15 cellular contexts compared by ENCODE assay signal in the genomic region with DNA sequence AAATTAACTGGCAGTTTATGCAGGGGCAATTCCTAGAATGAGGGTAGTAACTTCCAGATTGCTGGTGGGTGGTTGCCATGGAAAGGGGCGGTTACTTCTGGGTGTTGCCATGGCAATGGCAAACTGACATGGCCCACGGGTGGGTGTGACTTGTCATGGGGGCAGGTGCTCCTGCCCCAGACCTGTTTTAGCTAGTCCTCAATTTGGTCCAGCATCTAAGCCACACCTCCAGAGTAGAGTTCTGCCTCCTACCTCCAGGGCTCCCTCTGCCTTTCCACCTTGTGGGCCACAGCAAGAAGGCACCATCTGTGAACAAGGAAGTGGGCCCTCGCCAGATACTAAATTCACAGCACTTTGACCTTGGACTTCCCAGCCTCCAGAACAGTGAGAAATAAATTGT.
A peak's percentile ranks its signal among the peaks of the same experiment; 100 is the strongest.
DNase-seq lines count a peak whose midpoint lies in the region; ATAC-seq, FAIRE-seq and TF ChIP-seq lines count a peak whose summit lies in the region.
"Had no signal": no experiment of that assay in that cellular context is flagged by ENCODE, and none has a peak within 500 bp of the region (broad histone marks: within the 10 kb centered on the region; RNA-seq: fewer than 3 reads in every experiment).

No MANE protein-coding gene starts in this region.

- CTCF ChIA-PET in activated CD8-positive, alpha-beta T cell treated with anti-CD3 and anti-CD28 coated beads for 36 hours (lab: Charles Lee), result no interaction called here
- CTCF ChIA-PET in activated CD8-positive, alpha-beta T cell treated with anti-CD3 and anti-CD28 coated beads, Interleukin-2, amount 10 ng/mL, durations not matched to agents 7 days and 5 days (lab: Charles Lee), result no interaction called here

- H3K36me3 Mint-ChIP-seq in activated CD8-positive, alpha-beta T cell treated with anti-CD3 and anti-CD28 coated beads for 36 hours (ENCODE audit: low read depth), result no peaks in the 10 kb centered on the region
- H3K36me3 Mint-ChIP-seq in activated CD8-positive, alpha-beta T cell treated with anti-CD3 and anti-CD28 coated beads, Interleukin-2, amount 10 ng/mL, durations not matched to agents 7 days and 5 days (ENCODE audit: low read depth), result no peaks in the 10 kb centered on the region

- TF ChIP-seq CTCF in activated CD8-positive, alpha-beta T cell treated with anti-CD3 and anti-CD28 coated beads for 36 hours (IDR thresholded peaks at IDR 0.05), result no peak

- H3K27me3 Mint-ChIP-seq in activated CD8-positive, alpha-beta T cell treated with anti-CD3 and anti-CD28 coated beads for 36 hours, result peaks cover 1% of the 10 kb centered on the region
- no peaks in the 10 kb centered on the region for H3K27me3 Mint-ChIP-seq in activated CD8-positive, alpha-beta T cell treated with anti-CD3 and anti-CD28 coated beads, Interleukin-2, amount 10 ng/mL, durations not matched to agents 7 days and 5 days (ENCODE audit: low read depth)

- peaks cover 3% of the 10 kb centered on the region for H3K9me3 Mint-ChIP-seq in activated CD8-positive, alpha-beta T cell treated with anti-CD3 and anti-CD28 coated beads for 36 hours
- no peaks in the 10 kb centered on the region for H3K9me3 Mint-ChIP-seq in activated CD8-positive, alpha-beta T cell treated with anti-CD3 and anti-CD28 coated beads, Interleukin-2, amount 10 ng/mL, durations not matched to agents 7 days and 5 days (ENCODE audit: insufficient read depth)

- intact Hi-C loops in activated CD8-positive, alpha-beta T cell treated with anti-CD3 and anti-CD28 coated beads for 36 hours (cut with micrococcal nuclease), result no loop called here

- H3K4me3 Mint-ChIP-seq in activated CD8-positive, alpha-beta T cell treated with anti-CD3 and anti-CD28 coated beads for 36 hours, result no peak overlapping the region
- H3K4me3 Mint-ChIP-seq in activated CD8-positive, alpha-beta T cell treated with anti-CD3 and anti-CD28 coated beads, Interleukin-2, amount 10 ng/mL, durations not matched to agents 7 days and 5 days, result no peak overlapping the region

- POLR2A ChIA-PET in activated CD8-positive, alpha-beta T cell treated with anti-CD3 and anti-CD28 coated beads for 36 hours (lab: Charles Lee), result no interaction called here
- POLR2A ChIA-PET in activated CD8-positive, alpha-beta T cell treated with anti-CD3 and anti-CD28 coated beads, Interleukin-2, amount 10 ng/mL, durations not matched to agents 7 days and 5 days (lab: Charles Lee), result no interaction called here

- no peak overlapping the region for H3K27ac Mint-ChIP-seq in activated CD8-positive, alpha-beta T cell treated with anti-CD3 and anti-CD28 coated beads for 36 hours
- no peak overlapping the region for H3K27ac Mint-ChIP-seq in activated CD8-positive, alpha-beta T cell treated with anti-CD3 and anti-CD28 coated beads, Interleukin-2, amount 10 ng/mL, durations not matched to agents 7 days and 5 days

- no peaks in the 10 kb centered on the region for H3K4me1 Mint-ChIP-seq in activated CD8-positive, alpha-beta T cell treated with anti-CD3 and anti-CD28 coated beads for 36 hours (ENCODE audit: low read depth)
- H3K4me1 Mint-ChIP-seq in activated CD8-positive, alpha-beta T cell treated with anti-CD3 and anti-CD28 coated beads, Interleukin-2, amount 10 ng/mL, durations not matched to agents 7 days and 5 days (ENCODE audit: low read depth), result no peaks in the 10 kb centered on the region

- no peak for TF ChIP-seq POLR2A in erythroblast (IDR thresholded peaks at IDR 0.05; ENCODE audit: low read length)

- FAIRE-seq in urothelium cell line (lab: Jason Lieb, UNC), result peak; percentile 78

- peak; percentile 51 for ATAC-seq in activated CD8-positive, alpha-beta T cell treated with anti-CD3 and anti-CD28 coated beads for 36 hours
- no peak for ATAC-seq in activated CD8-positive, alpha-beta T cell treated with anti-CD3 and anti-CD28 coated beads, Interleukin-2, amount 10 ng/mL, durations not matched to agents 7 days and 5 days
- ATAC-seq in GM18861 (IDR thresholded peaks at IDR 0.05; ENCODE audit: unreplicated experiment), result no peak

- DNase-seq in activated CD8-positive, alpha-beta T cell treated with anti-CD3 and anti-CD28 coated beads for 36 hours, result peak; percentile 16
- DNase-seq in activated CD8-positive, alpha-beta T cell treated with anti-CD3 and anti-CD28 coated beads, Interleukin-2, amount 10 ng/mL, durations not matched to agents 7 days and 5 days, result no peak
- DNase-seq in NAMALWA (ENCODE audit: low spot score) (peak; percentile 40), erythroblast (lab: John Stamatoyannopoulos, UW) (peak; percentile 25 to 65), urothelium cell line (ENCODE audit: low spot score) (no peak), HuH-7 (ENCODE audit: low spot score) (no peak)
- DNase-seq: DMS153; H7; KG1; NCI-H1105; NCI-H187; NCI-H345; NCI-H526 treated with DMSO at 0.1 percent for 48 hours; NK-92 treated with Interleukin-12 subunit alpha and Interleukin-12 subunit beta, amount 100 ng/mL, for 24 hours had no signal

Comparison
In these comparisons a context has a peak if more than half of its experiments do, and no peak if none do; other contexts are left out.
1. DNase-seq: peak in activated CD8-positive, alpha-beta T cell treated with anti-CD3 and anti-CD28 coated beads for 36 hours (single experiment), NAMALWA (single experiment) and erythroblast (2 of 2); none in activated CD8-positive, alpha-beta T cell treated with anti-CD3 and anti-CD28 coated beads, Interleukin-2, amount 10 ng/mL, durations not matched to agents 7 days and 5 days (single experiment), urothelium cell line (single experiment) and HuH-7 (single experiment).